In genomic region chr1:107626075-107626796, GRCh38 we compare ENCODE assay signal across 1 cellular context.
TF ChIP-seq lines count a peak whose summit lies in the region.

No MANE protein-coding gene starts in this region.

TF ChIP-seq in HEK293, 187 proteins besides CTCF, POLR2A, EP300 and RAD21 (continued from another document and continues in another):
- TF ChIP-seq ZBTB48 (tag by site-specific recombination; IDR thresholded peaks at IDR 0.05) (no peak), ZNF133 (tag by site-specific recombination; IDR thresholded peaks at IDR 0.05) (no peak), PATZ1 (tag by site-specific recombination; IDR thresholded peaks at IDR 0.05) (no peak), ELK4 (IDR thresholded peaks at IDR 0.05; ENCODE audit: borderline replicate concordance, low read depth, low read length) (no peak), SALL2 (tag by site-specific recombination; IDR thresholded peaks at IDR 0.05; ENCODE audit: borderline replicate concordance) (no peak), GLI4 (tag by site-specific recombination; IDR thresholded peaks at IDR 0.05) (no peak), HOXA7 (CRISPR knock-in tag; IDR thresholded peaks at IDR 0.05; ENCODE audit: borderline replicate concordance) (no peak), ZNF138 (tag by site-specific recombination; IDR thresholded peaks at IDR 0.05; ENCODE audit: borderline replicate concordance) (no peak), ZNF132 (tag by site-specific recombination; IDR thresholded peaks at IDR 0.05; ENCODE audit: borderline replicate concordance) (no peak), ZNF362 (tag by site-specific recombination; IDR thresholded peaks at IDR 0.05) (no peak), ZNF433 (tag by site-specific recombination; IDR thresholded peaks at IDR 0.05; ENCODE audit: low read depth) (no peak), ZEB2 (tag by site-specific recombination; IDR thresholded peaks at IDR 0.05) (0 out of 2 replicates have a peak, but pooled peaks have one; percentile 47), HIC1 (tag by site-specific recombination; IDR thresholded peaks at IDR 0.05) (no peak), KLF1 (tag by site-specific recombination; IDR thresholded peaks at IDR 0.05) (no peak), ZNF18 (tag by site-specific recombination; IDR thresholded peaks at IDR 0.05) (0 out of 2 replicates have a peak, but pooled peaks have one; percentile 27), ZNF501 (tag by site-specific recombination; IDR thresholded peaks at IDR 0.05) (no peak), FEZF1 (tag by site-specific recombination; IDR thresholded peaks at IDR 0.05) (peak; percentile 89), ZNF580 (tag by site-specific recombination; IDR thresholded peaks at IDR 0.05) (0 out of 2 replicates have a peak, but pooled peaks have one; percentile 25), OVOL3 (tag by site-specific recombination; IDR thresholded peaks at IDR 0.05) (peak; percentile 27; the same call in 1 of the 2 replicates), KLF10 (tag by site-specific recombination; IDR thresholded peaks at IDR 0.05) (no peak), ZFP37 (tag by site-specific recombination; IDR thresholded peaks at IDR 0.05) (no peak), PBX3 (CRISPR knock-in tag; IDR thresholded peaks at IDR 0.05) (no peak), ZNF146 (tag by site-specific recombination; IDR thresholded peaks at IDR 0.05) (no peak), PRDM4 (tag by site-specific recombination; IDR thresholded peaks at IDR 0.05) (0 out of 2 replicates have a peak, but pooled peaks have one; percentile 39), ZNF311 (tag by site-specific recombination; IDR thresholded peaks at IDR 0.05; ENCODE audit: borderline replicate concordance) (no peak), ZNF10 (tag by site-specific recombination; IDR thresholded peaks at IDR 0.05) (peak; percentile 43; the same call in 1 of the 2 replicates), ZNF830 (tag by site-specific recombination; IDR thresholded peaks at IDR 0.05; ENCODE audit: low read depth) (no peak), ZNF366 (tag by site-specific recombination; conservative IDR thresholded peaks at IDR 0.05) (no peak), TRIM28 (IDR thresholded peaks at IDR 0.05; ENCODE audit: borderline replicate concordance, low read length) (no peak), ZNF37A (tag by site-specific recombination; IDR thresholded peaks at IDR 0.05) (no peak), ZNF211 (tag by site-specific recombination; IDR thresholded peaks at IDR 0.05; ENCODE audit: low read depth) (no peak), ZNF707 (tag by site-specific recombination; IDR thresholded peaks at IDR 0.05) (no peak), ZSCAN30 (tag by site-specific recombination; IDR thresholded peaks at IDR 0.05) (peak; percentile 36; the same call in 1 of the 2 replicates), ZNF19 (tag by site-specific recombination; IDR thresholded peaks at IDR 0.05; ENCODE audit: low read depth) (no peak), ZNF423 (tag by site-specific recombination; IDR thresholded peaks at IDR 0.05) (no peak), ZNF280C (tag by site-specific recombination; IDR thresholded peaks at IDR 0.05) (no peak), ZNF529 (tag by site-specific recombination; IDR thresholded peaks at IDR 0.05; ENCODE audit: insufficient replicate concordance) (no peak), ZNF701 (tag by site-specific recombination; IDR thresholded peaks at IDR 0.05) (no peak), ZNF341 (tag by site-specific recombination; IDR thresholded peaks at IDR 0.05; ENCODE audit: low read depth) (peak; percentile 51; the same call in 1 of the 2 replicates), INSM2 (tag by site-specific recombination; IDR thresholded peaks at IDR 0.05) (no peak), ZNF488 (tag by site-specific recombination; IDR thresholded peaks at IDR 0.05) (no peak), ZNF768 (tag by site-specific recombination; IDR thresholded peaks at IDR 0.05) (no peak), ZNF324 (tag by site-specific recombination; IDR thresholded peaks at IDR 0.05) (no peak), TCF7L2 (IDR thresholded peaks at IDR 0.05; ENCODE audit: borderline replicate concordance, low read depth, low read length) (0 out of 2 replicates have a peak, but pooled peaks have one; percentile 53), ZNF416 (tag by site-specific recombination; IDR thresholded peaks at IDR 0.05) (no peak), ZNF544 (tag by site-specific recombination; IDR thresholded peaks at IDR 0.05) (no peak), ZNF555 (tag by site-specific recombination; conservative IDR thresholded peaks at IDR 0.05) (no peak), ZNF140 (tag by site-specific recombination; IDR thresholded peaks at IDR 0.05) (no peak)
